Comparison of ENCODE assay signal across 11 cellular contexts in genomic region chr9:130663258-130664171, GRCh38. TPM values are rescaled to one million over a fixed set of nuclear protein-coding genes. Genes with fewer than 3 reads are reported as not detected.
DNase-seq lines count a peak whose midpoint lies in the region; ATAC-seq, FAIRE-seq and TF ChIP-seq lines count a peak whose summit lies in the region.
"Had no signal": no experiment of that assay in that cellular context is flagged by ENCODE, and none has a peak within 500 bp of the region (broad histone marks: within the 10 kb centered on the region; RNA-seq: fewer than 3 reads in every experiment).

No MANE protein-coding gene starts in this region.

- RAD21 ChIA-PET in GM12878 (lab: Charles Lee; ENCODE audit: unreplicated experiment), result no interaction called here

- no peaks in the 10 kb centered on the region for H3K9me3 ChIP-seq in CD4-positive, alpha-beta T cell (ENCODE audit: control insufficient read depth, low read length)
- H3K9me3 ChIP-seq in HUES48 (ENCODE audit: control insufficient read depth, insufficient read depth, low read length) (no peaks in the 10 kb centered on the region; the same call in 1 of the 2 replicates), GM12878 (replicated peaks; ENCODE audit: control insufficient read depth, insufficient read depth, low read length) (no peaks in the 10 kb centered on the region)

- TF ChIP-seq POLR2A in GM12878 (IDR thresholded peaks at IDR 0.05; ENCODE audit: low read depth, low read length) (no peak), lower leg skin (IDR thresholded peaks at IDR 0.05) (no peak)

- no peak overlapping the region for H3K18ac ChIP-seq in mesendoderm (ENCODE audit: low read length)

- H2BK120ac ChIP-seq in mesendoderm (ENCODE audit: low read depth, low read length), result no peak overlapping the region

- no peaks in the 10 kb centered on the region for H3K9me3 Mint-ChIP-seq in CD4-positive, alpha-beta T cell

- H3K4me1 Mint-ChIP-seq in CD4-positive, alpha-beta T cell (ENCODE audit: low read depth), result peaks cover 14% of the 10 kb centered on the region

- H3K23ac ChIP-seq in mesendoderm (ENCODE audit: low read length), result no peak overlapping the region

- DNase-seq in CD4-positive, alpha-beta T cell, result peak in 1 of 10 experiments; percentile 21
- DNase-seq in GM12878 (ENCODE audit: low read depth, low spot score) (no peak), mesendoderm (peak; percentile 38), A172 (ENCODE audit: low spot score) (no peak), GOT3 (lab: John Stamatoyannopoulos, UW) (no peak), caudate nucleus (lab: John Stamatoyannopoulos, UW) (no peak), lower leg skin (ENCODE audit: low spot score in 2 of 2) (no peak)
- DNase-seq: activated CD4-positive, CD25-positive, alpha-beta regulatory T cell; posterior cingulate gyrus had no signal

- no peaks in the 10 kb centered on the region for H3K79me1 ChIP-seq in mesendoderm (ENCODE audit: low read length)

- H3K4me1 ChIP-seq in HUES48 (ENCODE audit: control insufficient read depth, insufficient read depth, low read length), result peaks cover 33% of the 10 kb centered on the region
- no peaks in the 10 kb centered on the region for H3K4me1 ChIP-seq in GM12878 (ENCODE audit: control insufficient read depth, insufficient read depth, low read length)
- no peaks in the 10 kb centered on the region for H3K4me1 ChIP-seq in mesendoderm (ENCODE audit: control insufficient read depth, low read depth, low read length)

- H4K20me1 ChIP-seq in GM12878 (ENCODE audit: control insufficient read depth, insufficient read depth), result no peaks in the 10 kb centered on the region

- H3K27me3 Mint-ChIP-seq in CD4-positive, alpha-beta T cell, result peaks cover 64% of the 10 kb centered on the region

- H3K4me2 ChIP-seq in GM12878 (ENCODE audit: control insufficient read depth, insufficient read depth) (no peak overlapping the region), mesendoderm (ENCODE audit: low read length) (peak overlapping the region; percentile 27)

- no peak overlapping the region for H2AFZ ChIP-seq in GM12878 (ENCODE audit: control insufficient read depth, low read depth, low read length)

- H3K4ac ChIP-seq in mesendoderm (ENCODE audit: low read depth, low read length), result no peak overlapping the region

- no peak for TF ChIP-seq RAD21 in GM12878 (IDR thresholded peaks at IDR 0.05; ENCODE audit: insufficient read depth, low read depth, low read length)

- CTCF ChIA-PET in CD4-positive, alpha-beta T cell (lab: Charles Lee), result interaction anchor here (1.0 to 1.3 kb wide), 2 partner anchors 19 to 37 kb away, joined by 3 to 5 read pairs; no protein-coding TSS in a partner anchor
- CTCF ChIA-PET in GM12878 (lab: Yijun Ruan, JAX), result no interaction called here

- H3K4me3 Mint-ChIP-seq in CD4-positive, alpha-beta T cell, result peak overlapping the region; percentile 74

- BruUV-seq in GM12878 (replicated peaks; lab: Mats Ljungman, UMichigan), result no TSS peak

- SMC1A ChIA-PET in GM12878 (lab: Charles Lee; ENCODE audit: uncharacterized antibody, unreplicated experiment), result no interaction called here

- no peak overlapping the region for H2AK5ac ChIP-seq in mesendoderm (ENCODE audit: low read length)

- H3K36me3 ChIP-seq in HUES48 (ENCODE audit: control insufficient read depth, insufficient read depth, low read length) (no peaks in the 10 kb centered on the region), GM12878 (ENCODE audit: control insufficient read depth in 2 of 2, insufficient read depth in 2 of 2, low read length in 1 of 2) (no peaks in the 10 kb centered on the region), mesendoderm (ENCODE audit: control insufficient read depth, insufficient read depth, low read length) (no peaks in the 10 kb centered on the region)

- FAIRE-seq in GM12878 (lab: Jason Lieb, UNC), result no peak

- no peak overlapping the region for H3K9ac ChIP-seq in HUES48 (ENCODE audit: low read depth, low read length)
- H3K9ac ChIP-seq in GM12878 (ENCODE audit: control insufficient read depth, insufficient read depth, low read length), result no peak overlapping the region
- no peak overlapping the region for H3K9ac ChIP-seq in mesendoderm (ENCODE audit: low read length)

- no peak overlapping the region for H2BK15ac ChIP-seq in mesendoderm (replicated peaks; ENCODE audit: low read depth)

- peak overlapping the region; percentile 54 for H3K4me3 ChIP-seq in HUES48 (ENCODE audit: low read depth, low read length)
- H3K4me3 ChIP-seq in GM12878, result no peak overlapping the region
- H3K4me3 ChIP-seq in mesendoderm (ENCODE audit: low read length), result no peak overlapping the region
- no peak overlapping the region for H3K4me3 ChIP-seq in lower leg skin (ENCODE audit: low read depth, poor library complexity, severe bottlenecking)

- H4K8ac ChIP-seq in mesendoderm (ENCODE audit: low read depth, low read length), result no peak overlapping the region

- H2BK5ac ChIP-seq in mesendoderm (ENCODE audit: low read length), result no peak overlapping the region

- in situ Hi-C loops in GM12878 (cut with MboI), result no loop called here

- H3K36me3 Mint-ChIP-seq in CD4-positive, alpha-beta T cell (ENCODE audit: low read depth), result no peaks in the 10 kb centered on the region

- WGBS in GM12878 (ENCODE audit: insufficient coverage, insufficient replicate concordance, low lambda C conversion rate, missing lambda C conversion rate), result 30% methylated on average over 74 of the region's 80 CpGs
- no CpG with 5 or more reads among the region's 80 CpGs for WGBS in mesendoderm (ENCODE audit: extremely low coverage, insufficient coverage, low lambda C conversion rate)
- WGBS in lower leg skin, 2 donors, result 1% methylated on average over 72 to 80 of the region's 80 CpGs

- no peak for ATAC-seq in CD4-positive, alpha-beta T cell (ENCODE audit: poor library complexity)
- peak; percentile 31 for ATAC-seq in GM12878

- H4K5ac ChIP-seq in mesendoderm (ENCODE audit: low read length), result no peak overlapping the region

- TF ChIP-seq CTCF in CD4-positive, alpha-beta T cell (IDR thresholded peaks at IDR 0.05), result no peak
- TF ChIP-seq CTCF in GM12878 (IDR thresholded peaks at IDR 0.05 in 2 of 3, conservative IDR thresholded peaks at IDR 0.05 in 1 of 3; ENCODE audit: control insufficient read depth in 2 of 3, extremely low read depth in 1 of 3, insufficient read depth in 1 of 3, low read depth in 3 of 3, low read length in 3 of 3) (no peak), lower leg skin (IDR thresholded peaks at IDR 0.05) (no peak)

- H3K27ac ChIP-seq in CD4-positive, alpha-beta T cell (ENCODE audit: low read depth, low read length), result no peak overlapping the region
- H3K27ac ChIP-seq in HUES48 (ENCODE audit: low read depth, low read length) (no peak overlapping the region), GM12878 (ENCODE audit: control insufficient read depth, insufficient read depth) (no peak overlapping the region), mesendoderm (ENCODE audit: low read depth, low read length) (no peak overlapping the region), caudate nucleus (ENCODE audit: low read depth, low read length) (no peak overlapping the region)

- intact Hi-C loops in CD4-positive, alpha-beta T cell (cut with DNase I, micrococcal nuclease), result no loop called here
- intact Hi-C loops in GM12878 (cut with micrococcal nuclease; ENCODE audit: unreplicated experiment) (no loop called here), lower leg skin (cut with DNase I; ENCODE audit: low total_unique reads) (no loop called here)

- no peak for TF ChIP-seq EP300 in GM12878 (IDR thresholded peaks at IDR 0.05; ENCODE audit: borderline replicate concordance in 1 of 2, control insufficient read depth in 1 of 2, low read depth in 2 of 2, low read length in 2 of 2)

- peaks cover 88% of the 10 kb centered on the region for H3K27me3 ChIP-seq in CD4-positive, alpha-beta T cell (ENCODE audit: control insufficient read depth, insufficient read depth, low read length)
- H3K27me3 ChIP-seq in HUES48 (ENCODE audit: control insufficient read depth, insufficient read depth, low read length) (peaks cover 100% of the 10 kb centered on the region), GM12878 (replicated peaks in 1 of 2; ENCODE audit: control insufficient read depth in 2 of 2, insufficient read depth in 2 of 2, low read length in 1 of 2) (peaks cover 14 to 28% of the 10 kb centered on the region in 2 experiments), mesendoderm (ENCODE audit: insufficient read depth, low read length, poor library complexity) (peaks cover 93% of the 10 kb centered on the region)

- H3K79me2 ChIP-seq in GM12878 (ENCODE audit: control insufficient read depth, insufficient read depth, low read length) (no peaks in the 10 kb centered on the region), mesendoderm (ENCODE audit: control insufficient read depth, insufficient read depth, low read length) (no peaks in the 10 kb centered on the region)

- no peak overlapping the region for H3K27ac Mint-ChIP-seq in CD4-positive, alpha-beta T cell

- POLR2A ChIA-PET in CD4-positive, alpha-beta T cell (lab: Charles Lee), result interaction anchor here (1.3 kb wide), 1 partner anchor 19 kb away, joined by 4 read pairs; no protein-coding TSS in a partner anchor
- POLR2A ChIA-PET in GM12878 (lab: Charles Lee), result no interaction called here

- H3K56ac ChIP-seq in mesendoderm (ENCODE audit: low read length), result no peak overlapping the region

RNA-seq across cellular contexts. Expression of gene PRDM12, which starts 0.9 kb away (rescaled TPM):
- under 1 TPM in 1 of 2 experiments, not detected in 1; 0.14 TPM for total RNA-seq in CD4-positive, alpha-beta T cell
- total RNA-seq in GM12878 (2013; cell fraction: nucleolus; rRNA removed), result not detected in 2 replicates
- total RNA-seq in GM12878 (2014; rRNA removed) (not detected in 2 replicates), GM12878 (2014; rRNA removed; fragmentation: Illumina TruSeq; extraction: Trizol) (not detected in 2 replicates), GM12878 (2021) (not detected in 2 replicates), lower leg skin (under 1 TPM in 1 of 4 donors, not detected in 3; 0.21 TPM)
- not detected for polyA plus RNA-seq in GM12878 (2011; ENCODE audit: low read depth)
- polyA plus RNA-seq in GM12878 (2011; rRNA removed) (not detected in 2 replicates), GM12878 (2014; fragmentation: Illumina TruSeq; extraction: Trizol) (not detected in 2 replicates), GM12878 (2014; fragmentation: Nextera tagmentation; extraction: Ambion mirVana) (not detected), GM12878 (2014; rRNA removed) (not detected in 2 replicates), GM12878 (2016; fragmentation: Nextera tagmentation; extraction: Ambion mirVana) (not detected)
- not detected in 2 replicates for polyA plus RNA-seq in GM12878 (2011; cell fraction: cytosol; rRNA removed)
- 0.04 TPM in 1 of 2 replicates, not detected in the other for polyA plus RNA-seq in GM12878 (2011; cell fraction: nucleus; rRNA removed)
- not detected in 2 replicates for polyA plus RNA-seq in GM12878 (2012)
- not detected in 2 replicates for polyA minus RNA-seq in GM12878 (2011; rRNA and poly(A)+ RNA removed)
- polyA minus RNA-seq in GM12878 (2011; cell fraction: cytosol; rRNA and poly(A)+ RNA removed), result not detected in 2 replicates
- not detected in 2 replicates for polyA minus RNA-seq in GM12878 (2011; cell fraction: nucleus; rRNA and poly(A)+ RNA removed)
- polyA plus RNA-seq in mesendoderm (2013, experiment 1 of 2), result 0.01 TPM
- 0.01 TPM for polyA plus RNA-seq in mesendoderm (2013, experiment 2 of 2)
- total RNA-seq in A172 (2014; rRNA removed; shearing (Covaris generic)), result not detected in 2 replicates
- total RNA-seq: epithelial cell of proximal tubule had no signal

RNA-seq across cellular contexts. Expression of gene EXOSC2, which starts 30.1 kb away (rescaled TPM):
- total RNA-seq in CD4-positive, alpha-beta T cell, result 10 to 100 TPM; 49.2 to 50.2 TPM
- 67.3 and 73.2 TPM in 2 replicates for total RNA-seq in GM12878 (2013; cell fraction: nucleolus; rRNA removed)
- total RNA-seq in GM12878 (2014; rRNA removed), result 39.3 and 42.9 TPM in 2 replicates
- 51.7 and 55.0 TPM in 2 replicates for total RNA-seq in GM12878 (2014; rRNA removed; fragmentation: Illumina TruSeq; extraction: Trizol)
- total RNA-seq in GM12878 (2021), result 45.6 and 53.2 TPM in 2 replicates
- polyA plus RNA-seq in GM12878 (2011; ENCODE audit: low read depth), result 26.7 TPM
- polyA plus RNA-seq in GM12878 (2011; rRNA removed), result 47.3 and 54.1 TPM in 2 replicates
- 40.4 and 42.3 TPM in 2 replicates for polyA plus RNA-seq in GM12878 (2011; cell fraction: cytosol; rRNA removed)
- polyA plus RNA-seq in GM12878 (2011; cell fraction: nucleus; rRNA removed), result 37.6 and 43.1 TPM in 2 replicates
- polyA plus RNA-seq in GM12878 (2012), result 23.0 and 23.9 TPM in 2 replicates
- 52.0 and 64.1 TPM in 2 replicates for polyA plus RNA-seq in GM12878 (2014; fragmentation: Illumina TruSeq; extraction: Trizol)
- polyA plus RNA-seq in GM12878 (2014; fragmentation: Nextera tagmentation; extraction: Ambion mirVana), result 10 to 100 TPM; 26.3 to 48.8 TPM
- 41.6 and 42.6 TPM in 2 replicates for polyA plus RNA-seq in GM12878 (2014; rRNA removed)
- 10 to 100 TPM; 46.6 to 51.7 TPM for polyA plus RNA-seq in GM12878 (2016; fragmentation: Nextera tagmentation; extraction: Ambion mirVana)
- 56.5 and 59.0 TPM in 2 replicates for polyA minus RNA-seq in GM12878 (2011; rRNA and poly(A)+ RNA removed)
- 11.1 and 20.9 TPM in 2 replicates for polyA minus RNA-seq in GM12878 (2011; cell fraction: cytosol; rRNA and poly(A)+ RNA removed)
- polyA minus RNA-seq in GM12878 (2011; cell fraction: nucleus; rRNA and poly(A)+ RNA removed), result 17.5 and 31.8 TPM in 2 replicates
- polyA plus RNA-seq in mesendoderm (2013, experiment 1 of 2), result 35.1 TPM
- 35.8 TPM for polyA plus RNA-seq in mesendoderm (2013, experiment 2 of 2)
- total RNA-seq in A172 (2014; rRNA removed; shearing (Covaris generic)), result 34.9 and 43.2 TPM in 2 replicates
- total RNA-seq in lower leg skin, result 10 to 100 TPM; 14.8 to 19.7 (median 17.9) TPM
